10 cellular contexts compared by ENCODE assay signal in the genomic region with DNA sequence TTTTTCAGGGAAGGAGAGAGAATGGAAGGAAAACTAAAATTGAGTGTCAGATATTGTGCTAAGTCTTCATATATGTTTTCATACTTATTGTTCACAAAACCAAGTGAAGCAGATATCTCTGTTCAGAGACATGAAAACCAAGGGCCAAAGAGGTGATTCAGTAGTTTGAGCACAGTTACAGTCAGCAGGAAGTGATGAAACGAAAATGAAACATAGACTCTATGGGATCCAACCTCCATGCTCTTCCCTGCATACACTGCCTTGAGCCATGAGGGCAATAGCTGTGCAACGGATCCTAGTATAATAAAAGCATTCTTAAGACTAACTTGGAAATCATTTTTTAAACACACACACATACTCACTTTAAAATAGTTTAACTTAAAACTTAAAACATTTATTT. TPM values are rescaled to one million over a fixed set of nuclear protein-coding genes. Genes with fewer than 3 reads are reported as not detected.
DNase-seq lines count a peak whose midpoint lies in the region; ATAC-seq, FAIRE-seq and TF ChIP-seq lines count a peak whose summit lies in the region.
"Had no signal": no experiment of that assay in that cellular context is flagged by ENCODE, and none has a peak within 500 bp of the region (broad histone marks: within the 10 kb centered on the region; RNA-seq: fewer than 3 reads in every experiment).

No MANE protein-coding gene starts in this region.

- intact Hi-C loops in activated CD8-positive, alpha-beta T cell treated with anti-CD3 and anti-CD28 coated beads for 36 hours (cut with micrococcal nuclease): no loop called here
- intact Hi-C loops in left ventricle myocardium superior (cut with micrococcal nuclease): no loop called here

- dilution Hi-C loops in keratinocyte (cut with MboI; ENCODE audit: extremely low pct_ligation_motif_present, low sequenced_read_pairs): no loop called here

- ATAC-seq in DND-41 (ENCODE audit: insufficient read depth, low read depth) (peak; percentile 91), left ventricle myocardium superior (no peak)
- ATAC-seq in activated CD8-positive, alpha-beta T cell treated with anti-CD3 and anti-CD28 coated beads for 36 hours: peak; percentile 79
- ATAC-seq: Panc1 had no signal

- no peak overlapping the region for H3K27ac ChIP-seq in DND-41 (ENCODE audit: low read length)
- no peak overlapping the region for H3K27ac ChIP-seq in keratinocyte (ENCODE audit: control insufficient read depth, insufficient read depth, low read length)
- H3K27ac ChIP-seq: esophagus muscularis mucosa had no signal

- H2AFZ ChIP-seq in DND-41 (ENCODE audit: low read depth, low read length) (peak overlapping the region; percentile 64), keratinocyte (ENCODE audit: control insufficient read depth, low read length) (peak overlapping the region; percentile 24)

- H3K27me3 ChIP-seq in DND-41 (ENCODE audit: insufficient read depth, low read length, poor library complexity): no peaks in the 10 kb centered on the region
- H3K27me3 ChIP-seq in keratinocyte (ENCODE audit: control insufficient read depth, extremely low read depth, insufficient read depth, low read length): no peaks in the 10 kb centered on the region
- H3K27me3 ChIP-seq: esophagus muscularis mucosa had no signal

- no peaks in the 10 kb centered on the region for H3K27me3 Mint-ChIP-seq in activated CD8-positive, alpha-beta T cell treated with anti-CD3 and anti-CD28 coated beads for 36 hours
- no peaks in the 10 kb centered on the region for H3K27me3 Mint-ChIP-seq in mesothelial cell of epicardium (ENCODE audit: low read depth)

- no peaks in the 10 kb centered on the region for H3K9me1 ChIP-seq in keratinocyte (ENCODE audit: control insufficient read depth, extremely low read depth, insufficient read depth, low read length)

- no peaks in the 10 kb centered on the region for H3K9me3 Mint-ChIP-seq in activated CD8-positive, alpha-beta T cell treated with anti-CD3 and anti-CD28 coated beads for 36 hours
- no peaks in the 10 kb centered on the region for H3K9me3 Mint-ChIP-seq in mesothelial cell of epicardium

- H3K4me1 ChIP-seq in DND-41 (ENCODE audit: insufficient read depth, low read length) (peaks cover 7% of the 10 kb centered on the region), keratinocyte (ENCODE audit: control insufficient read depth, extremely low read depth, insufficient read depth, low read length) (peaks cover 8% of the 10 kb centered on the region)
- H3K4me1 ChIP-seq: esophagus muscularis mucosa had no signal

- DNase-seq in DND-41: peak; percentile 13
- peak; percentile 14 for DNase-seq in HS-27A (ENCODE audit: low read depth)
- DNase-seq in activated CD8-positive, alpha-beta T cell treated with anti-CD3 and anti-CD28 coated beads for 36 hours: no peak
- DNase-seq in keratinocyte (ENCODE audit: low read depth, low spot score): no peak
- no peak for DNase-seq in NCI-H446 treated with DMSO at 0.1 percent for 48 hours (lab: John Stamatoyannopoulos, UW)
- DNase-seq in KG1 (lab: John Stamatoyannopoulos, UW): no peak
- no peak for DNase-seq in left ventricle myocardium superior
- DNase-seq in mesothelial cell of epicardium (ENCODE audit: low spot score in 2 of 2, unreplicated experiment in 2 of 2): no peak

- TF ChIP-seq CTCF in DND-41 (IDR thresholded peaks at IDR 0.05; ENCODE audit: borderline replicate concordance, extremely low read depth, low read length, poor library complexity, severe bottlenecking) (no peak), keratinocyte (optimal IDR thresholded peaks at IDR 0.05 in 1 of 3, IDR thresholded peaks at IDR 0.05 in 1 of 3, conservative IDR thresholded peaks at IDR 0.05 in 1 of 3; ENCODE audit: extremely low read depth in 1 of 3, insufficient read depth in 2 of 3, low read length in 3 of 3) (no peak), mesothelial cell of epicardium (IDR thresholded peaks at IDR 0.05; ENCODE audit: unreplicated experiment) (no peak)
- TF ChIP-seq CTCF in activated CD8-positive, alpha-beta T cell treated with anti-CD3 and anti-CD28 coated beads for 36 hours (IDR thresholded peaks at IDR 0.05): no peak

- H3K4me2 ChIP-seq in DND-41 (ENCODE audit: insufficient read depth, low read length): no peak overlapping the region
- H3K4me2 ChIP-seq in keratinocyte (ENCODE audit: control insufficient read depth, extremely low read depth, insufficient read depth, low read depth, low read length): no peak overlapping the region

- POLR2A ChIA-PET in activated CD8-positive, alpha-beta T cell treated with anti-CD3 and anti-CD28 coated beads for 36 hours (lab: Charles Lee): no interaction called here

- H3K4me3 Mint-ChIP-seq in activated CD8-positive, alpha-beta T cell treated with anti-CD3 and anti-CD28 coated beads for 36 hours: no peak overlapping the region
- no peak overlapping the region for H3K4me3 Mint-ChIP-seq in mesothelial cell of epicardium

- no peaks in the 10 kb centered on the region for H3K36me3 Mint-ChIP-seq in activated CD8-positive, alpha-beta T cell treated with anti-CD3 and anti-CD28 coated beads for 36 hours (ENCODE audit: low read depth)
- no peaks in the 10 kb centered on the region for H3K36me3 Mint-ChIP-seq in mesothelial cell of epicardium

- H3K36me3 ChIP-seq in DND-41 (ENCODE audit: insufficient read depth, low read length) (no peaks in the 10 kb centered on the region), keratinocyte (ENCODE audit: control insufficient read depth in 2 of 2, extremely low read depth in 1 of 2, insufficient read depth in 2 of 2, low read length in 2 of 2) (no peaks in the 10 kb centered on the region)
- H3K36me3 ChIP-seq: esophagus muscularis mucosa had no signal

- H3K4me3 ChIP-seq in DND-41 (ENCODE audit: low read depth in 1 of 2, low read length in 2 of 2) (no peak overlapping the region), keratinocyte (ENCODE audit: control insufficient read depth in 2 of 3, extremely low read depth in 1 of 3, insufficient read depth in 2 of 3, low read depth in 1 of 3, low read length in 3 of 3) (no peak overlapping the region)
- H3K4me3 ChIP-seq: esophagus muscularis mucosa had no signal

- peaks cover 20% of the 10 kb centered on the region for H3K4me1 Mint-ChIP-seq in activated CD8-positive, alpha-beta T cell treated with anti-CD3 and anti-CD28 coated beads for 36 hours (ENCODE audit: low read depth)
- no peaks in the 10 kb centered on the region for H3K4me1 Mint-ChIP-seq in mesothelial cell of epicardium

- FAIRE-seq in keratinocyte (lab: Jason Lieb, UNC): peak; percentile 67

- H3K79me2 ChIP-seq in DND-41 (ENCODE audit: insufficient read depth, low read length) (no peaks in the 10 kb centered on the region), keratinocyte (ENCODE audit: control insufficient read depth, insufficient read depth, low read length) (no peaks in the 10 kb centered on the region)

- no peaks in the 10 kb centered on the region for H3K9me3 ChIP-seq in DND-41 (ENCODE audit: insufficient read depth, low read length, severe bottlenecking)
- H3K9me3 ChIP-seq in keratinocyte (ENCODE audit: control insufficient read depth, low read depth, low read length): no peaks in the 10 kb centered on the region
- H3K9me3 ChIP-seq: esophagus muscularis mucosa had no signal

- peak overlapping the region; percentile 31 for H3K27ac Mint-ChIP-seq in activated CD8-positive, alpha-beta T cell treated with anti-CD3 and anti-CD28 coated beads for 36 hours
- no peak overlapping the region for H3K27ac Mint-ChIP-seq in mesothelial cell of epicardium

- H3K9ac ChIP-seq in DND-41 (ENCODE audit: low read depth, low read length) (no peak overlapping the region), keratinocyte (ENCODE audit: control insufficient read depth, extremely low read depth, insufficient read depth, low read length) (no peak overlapping the region)

- H4K20me1 ChIP-seq in DND-41 (ENCODE audit: insufficient read depth, low read length) (no peaks in the 10 kb centered on the region), keratinocyte (ENCODE audit: control insufficient read depth, extremely low read depth, insufficient read depth, low read length) (no peaks in the 10 kb centered on the region)

- CTCF ChIA-PET in activated CD8-positive, alpha-beta T cell treated with anti-CD3 and anti-CD28 coated beads for 36 hours (lab: Charles Lee): interaction anchor here (1.7 to 4.6 kb wide), 2 partner anchors 28 to 37 kb away, joined by 5 to 18 read pairs; a partner anchor contains a TSS

RNA-seq across cellular contexts. Expression of a gene that starts 28.0 kb away (rescaled TPM):
- under 1 TPM; 0.31 to 0.43 TPM for total RNA-seq in activated CD8-positive, alpha-beta T cell treated with anti-CD3 and anti-CD28 coated beads for 36 hours
- polyA plus RNA-seq in keratinocyte: 0.02 to 0.06 TPM (median 0.03 TPM) in 3 replicates
- 0.09 TPM for polyA plus RNA-seq in keratinocyte (2011; ENCODE audit: low read depth)
- polyA plus RNA-seq in keratinocyte (2011; cell fraction: cytosol; rRNA removed): 0.11 TPM in 1 of 2 replicates, not detected in the other
- 0.04 and 0.13 TPM in 2 replicates for polyA plus RNA-seq in keratinocyte (2011; cell fraction: nucleus; rRNA removed)
- 0.13 and 0.25 TPM in 2 replicates for polyA plus RNA-seq in keratinocyte (2012; ENCODE audit: low replicate concordance)
- polyA minus RNA-seq in keratinocyte: 0.20 to 0.45 TPM in 2 of 3 replicates, not detected in the other
- not detected for polyA minus RNA-seq in keratinocyte (2011; cell fraction: cytosol; rRNA and poly(A)+ RNA removed)
- 0.31 TPM in 1 of 2 replicates, not detected in the other for polyA minus RNA-seq in keratinocyte (2011; cell fraction: nucleus; rRNA and poly(A)+ RNA removed)
- total RNA-seq in left ventricle myocardium superior: 0.47 TPM
- 0.31 to 0.44 TPM (median 0.43 TPM) in 3 replicates for total RNA-seq in mesothelial cell of epicardium

Comparison
In these comparisons a context has a peak if more than half of its experiments do, and no peak if none do; other contexts are left out.
1. DNase-seq: peak in DND-41 (single experiment) and HS-27A (single experiment); none in activated CD8-positive, alpha-beta T cell treated with anti-CD3 and anti-CD28 coated beads for 36 hours (single experiment), keratinocyte (single experiment), NCI-H446 treated with DMSO at 0.1 percent for 48 hours (single experiment), KG1 (single experiment), left ventricle myocardium superior (single experiment) and mesothelial cell of epicardium (0 of 2).